Comparison of ENCODE assay signal across 16 cellular contexts in genomic region chr14:54483073-54483745, GRCh38. TPM values are rescaled to one million over a fixed set of nuclear protein-coding genes. Genes with fewer than 3 reads are reported as not detected.
A peak's percentile ranks its signal among the peaks of the same experiment; 100 is the strongest.
DNase-seq lines count a peak whose midpoint lies in the region; ATAC-seq and TF ChIP-seq lines count a peak whose summit lies in the region.
"Had no signal": no experiment of that assay in that cellular context is flagged by ENCODE, and none has a peak within 500 bp of the region (broad histone marks: within the 10 kb centered on the region; RNA-seq: fewer than 3 reads in every experiment).

No MANE protein-coding gene starts in this region.

- H3K4me2 ChIP-seq in Loucy (ENCODE audit: low read depth, low read length, poor library complexity, severe bottlenecking) = peak overlapping the region; percentile 93

- H3K4me3 ChIP-seq in left ventricle myocardium inferior (no peak overlapping the region), Loucy (ENCODE audit: low read length, poor library complexity, severe bottlenecking) (peak overlapping the region; percentile 3), tibial artery (no peak overlapping the region), body of pancreas (no peak overlapping the region)

- no peak for TF ChIP-seq POLR2A in body of pancreas (IDR thresholded peaks at IDR 0.05)

- H3K27ac ChIP-seq in left ventricle myocardium inferior (replicated peaks) (no peak overlapping the region), tibial artery (no peak overlapping the region), body of pancreas (no peak overlapping the region)

- H3K4me3 Mint-ChIP-seq in activated naive CD8-positive, alpha-beta T cell treated with anti-CD3 and anti-CD28 coated beads, Interleukin-2, amount 50 U/mL, for 24 hours = peak overlapping the region; percentile 48
- H3K4me3 Mint-ChIP-seq in stimulated activated memory B cell treated with anti-CD40 and anti-IgM and Interleukin-4, amounts not matched to agents 10 μg/mL and 1 μg/mL and 100 μg/mL, for 72 hours = peak overlapping the region; percentile 61
- H3K4me3 Mint-ChIP-seq: activated naive CD4-positive, alpha-beta T cell treated with anti-CD3 and anti-CD28 coated beads for 36 hours; central memory CD8-positive, alpha-beta T cell had no signal

- ATAC-seq in Right ventricle myocardium inferior (peak; percentile 7), body of pancreas (no peak)
- peak; percentile 52 for ATAC-seq in activated naive CD8-positive, alpha-beta T cell treated with anti-CD3 and anti-CD28 coated beads, Interleukin-2, amount 50 U/mL, for 24 hours
- ATAC-seq in stimulated activated memory B cell treated with anti-CD40 and anti-IgM and Interleukin-4, amounts not matched to agents 10 μg/mL and 1 μg/mL and 100 μg/mL, for 72 hours = peak; percentile 69

- no peaks in the 10 kb centered on the region for H3K27me3 Mint-ChIP-seq in activated naive CD8-positive, alpha-beta T cell treated with anti-CD3 and anti-CD28 coated beads, Interleukin-2, amount 50 U/mL, for 24 hours
- no peaks in the 10 kb centered on the region for H3K27me3 Mint-ChIP-seq in stimulated activated memory B cell treated with anti-CD40 and anti-IgM and Interleukin-4, amounts not matched to agents 10 μg/mL and 1 μg/mL and 100 μg/mL, for 72 hours
- H3K27me3 Mint-ChIP-seq: central memory CD8-positive, alpha-beta T cell had no signal

- intact Hi-C loops in Right ventricle myocardium inferior (cut with DNase I) = no loop called here
- intact Hi-C loops in left ventricle myocardium inferior (cut with micrococcal nuclease) = no loop called here
- intact Hi-C loops in tibial artery (cut with DNase I; ENCODE audit: low total_unique reads) = no loop called here
- intact Hi-C loops in body of pancreas (cut with DNase I) = no loop called here

- H3K4me1 Mint-ChIP-seq in activated naive CD8-positive, alpha-beta T cell treated with anti-CD3 and anti-CD28 coated beads, Interleukin-2, amount 50 U/mL, for 24 hours = peaks cover 53% of the 10 kb centered on the region
- H3K4me1 Mint-ChIP-seq in stimulated activated memory B cell treated with anti-CD40 and anti-IgM and Interleukin-4, amounts not matched to agents 10 μg/mL and 1 μg/mL and 100 μg/mL, for 72 hours = peaks cover 62% of the 10 kb centered on the region

- peaks cover 49% of the 10 kb centered on the region for H4K20me1 ChIP-seq in Loucy (ENCODE audit: insufficient read depth, low read length, poor library complexity, severe bottlenecking)

- H3K9me3 ChIP-seq in left ventricle myocardium inferior (replicated peaks) (no peaks in the 10 kb centered on the region), Loucy (ENCODE audit: insufficient read depth, low read depth, low read length) (no peaks in the 10 kb centered on the region), tibial artery (no peaks in the 10 kb centered on the region), body of pancreas (no peaks in the 10 kb centered on the region)

- H3K9me3 Mint-ChIP-seq in activated naive CD8-positive, alpha-beta T cell treated with anti-CD3 and anti-CD28 coated beads, Interleukin-2, amount 50 U/mL, for 24 hours = no peaks in the 10 kb centered on the region
- peaks cover 2% of the 10 kb centered on the region for H3K9me3 Mint-ChIP-seq in stimulated activated memory B cell treated with anti-CD40 and anti-IgM and Interleukin-4, amounts not matched to agents 10 μg/mL and 1 μg/mL and 100 μg/mL, for 72 hours
- H3K9me3 Mint-ChIP-seq: activated naive CD4-positive, alpha-beta T cell treated with anti-CD3 and anti-CD28 coated beads for 36 hours; central memory CD8-positive, alpha-beta T cell had no signal

- H2AFZ ChIP-seq in Loucy (ENCODE audit: low read length) = no peak overlapping the region

- H3K27me3 ChIP-seq in left ventricle myocardium inferior (ENCODE audit: low read depth) = no peaks in the 10 kb centered on the region
- H3K27me3 ChIP-seq in Loucy (ENCODE audit: insufficient read depth, low read length, poor library complexity, severe bottlenecking) = no peaks in the 10 kb centered on the region
- no peaks in the 10 kb centered on the region for H3K27me3 ChIP-seq in tibial artery
- H3K27me3 ChIP-seq in body of pancreas = no peaks in the 10 kb centered on the region

- H3K9ac ChIP-seq in Loucy (ENCODE audit: low read depth, low read length, poor library complexity, severe bottlenecking) = no peak overlapping the region

- peaks cover 44% of the 10 kb centered on the region for H3K36me3 Mint-ChIP-seq in activated naive CD8-positive, alpha-beta T cell treated with anti-CD3 and anti-CD28 coated beads, Interleukin-2, amount 50 U/mL, for 24 hours (ENCODE audit: low read depth)
- H3K36me3 Mint-ChIP-seq in stimulated activated memory B cell treated with anti-CD40 and anti-IgM and Interleukin-4, amounts not matched to agents 10 μg/mL and 1 μg/mL and 100 μg/mL, for 72 hours = peaks cover 33% of the 10 kb centered on the region

- no peaks in the 10 kb centered on the region for H3F3A ChIP-seq in Loucy (ENCODE audit: low read depth)

- H3K9me2 ChIP-seq in Loucy (replicated peaks; ENCODE audit: low read depth, low read length) = no peaks in the 10 kb centered on the region

- DNase-seq in Right ventricle myocardium inferior (ENCODE audit: missing footprints) = no peak
- DNase-seq in left ventricle myocardium inferior = no peak
- no peak for DNase-seq in activated naive CD8-positive, alpha-beta T cell treated with anti-CD3 and anti-CD28 coated beads, Interleukin-2, amount 50 U/mL, for 24 hours
- no peak for DNase-seq in occipital lobe (lab: John Stamatoyannopoulos, UW)
- DNase-seq in tibial artery = no peak
- no peak for DNase-seq in body of pancreas
- DNase-seq: activated CD4-positive, alpha-beta T cell treated with anti-CD3 and anti-CD28 coated beads for 4 hours; activated naive CD4-positive, alpha-beta T cell treated with anti-CD3 and anti-CD28 coated beads for 36 hours; EL; hippocampal formation; NCI-H1694; NCI-H774; posterior cingulate gyrus had no signal

- TF ChIP-seq CTCF in left ventricle myocardium inferior (IDR thresholded peaks at IDR 0.05; ENCODE audit: borderline replicate concordance) (no peak), Loucy (conservative IDR thresholded peaks at IDR 0.05; ENCODE audit: low read length) (no peak), tibial artery (IDR thresholded peaks at IDR 0.05) (no peak), body of pancreas (IDR thresholded peaks at IDR 0.05) (no peak)

- H3K27ac Mint-ChIP-seq in activated naive CD8-positive, alpha-beta T cell treated with anti-CD3 and anti-CD28 coated beads, Interleukin-2, amount 50 U/mL, for 24 hours = peak overlapping the region; percentile 72
- H3K27ac Mint-ChIP-seq in stimulated activated memory B cell treated with anti-CD40 and anti-IgM and Interleukin-4, amounts not matched to agents 10 μg/mL and 1 μg/mL and 100 μg/mL, for 72 hours = peak overlapping the region; percentile 92
- H3K27ac Mint-ChIP-seq: activated naive CD4-positive, alpha-beta T cell treated with anti-CD3 and anti-CD28 coated beads for 36 hours had no signal

- WGBS in body of pancreas, 2 donors = 78 to 84% methylated on average over 8 of the region's 8 CpGs

- H3K79me2 ChIP-seq in Loucy (ENCODE audit: insufficient read depth, low read length) = peaks cover 64% of the 10 kb centered on the region

- H3K4me1 ChIP-seq in left ventricle myocardium inferior (peaks cover 97% of the 10 kb centered on the region), Loucy (ENCODE audit: insufficient read depth, low read length, poor library complexity, severe bottlenecking) (peaks cover 53% of the 10 kb centered on the region), tibial artery (peaks cover 0 to 51% (median 19%) of the 10 kb centered on the region in 4 donors), body of pancreas (peaks cover 14% of the 10 kb centered on the region)

- H3K36me3 ChIP-seq in left ventricle myocardium inferior (peaks cover 37% of the 10 kb centered on the region), Loucy (ENCODE audit: insufficient read depth, low read length) (peaks cover 33% of the 10 kb centered on the region; the same call in 1 of the 2 replicates), tibial artery (peaks cover 10 to 21% (median 18%) of the 10 kb centered on the region in 3 donors), body of pancreas (replicated peaks in 1 of 2; ENCODE audit: insufficient read depth in 1 of 2, low read depth in 2 of 2) (no peaks in the 10 kb centered on the region)

RNA-seq across cellular contexts. Expression of gene GMFB, which starts 5.6 kb away (rescaled TPM):
- 24.9 TPM for total RNA-seq in Right ventricle myocardium inferior
- 23.4 TPM for total RNA-seq in left ventricle myocardium inferior
- 257 TPM for total RNA-seq in occipital lobe
- total RNA-seq in body of pancreas = 10 to 100 TPM; 24.7 to 26.5 TPM

RNA-seq across cellular contexts. Expression of gene CGRRF1, which starts 26.5 kb away (rescaled TPM):
- total RNA-seq in Right ventricle myocardium inferior (16.2 TPM), left ventricle myocardium inferior (21.3 TPM), occipital lobe (18.9 TPM), body of pancreas (10 to 100 TPM in 1 of 2 donors, 1 to 10 TPM in 1; 6.3 to 11.4 TPM)

RNA-seq across cellular contexts. Expression of gene CNIH1, which starts 42.0 kb away (rescaled TPM):
- total RNA-seq in Right ventricle myocardium inferior (86.8 TPM), left ventricle myocardium inferior (89.0 TPM), occipital lobe (39.3 TPM), body of pancreas (10 to 100 TPM; 15.2 to 18.2 TPM)
